Comparison of ENCODE assay signal across 1 cellular context in genomic region chr6:70636589-70636988, GRCh38.
TF ChIP-seq lines count a peak whose summit lies in the region.

No MANE protein-coding gene starts in this region.

TF ChIP-seq in GM23338, 12 proteins besides CTCF, POLR2A, EP300 and RAD21 (continued from another document):
- TF ChIP-seq ZNF462 (CRISPR knock-in tag; IDR thresholded peaks at IDR 0.05), result no peak
- TF ChIP-seq CREB1 (CRISPR knock-in tag; IDR thresholded peaks at IDR 0.05; ENCODE audit: low read depth), result no peak
- no peak for TF ChIP-seq ZNF331 (CRISPR knock-in tag; IDR thresholded peaks at IDR 0.05; ENCODE audit: low read depth)
- no peak for TF ChIP-seq EZH2 (IDR thresholded peaks at IDR 0.05; ENCODE audit: low read depth, unreplicated experiment)
- no peak for TF ChIP-seq STAT1 (IDR thresholded peaks at IDR 0.05; ENCODE audit: unreplicated experiment)
- no peak for TF ChIP-seq ETS1 (IDR thresholded peaks at IDR 0.05)
- TF ChIP-seq JUNB (IDR thresholded peaks at IDR 0.05; ENCODE audit: unreplicated experiment), result no peak
- TF ChIP-seq NANOG (IDR thresholded peaks at IDR 0.05; ENCODE audit: borderline replicate concordance), result no peak
- no peak for TF ChIP-seq REST (IDR thresholded peaks at IDR 0.05; ENCODE audit: unreplicated experiment)
- TF ChIP-seq ZNF114 (CRISPR knock-in tag; IDR thresholded peaks at IDR 0.05), result no peak
